In genomic region chr14:76352639-76353281, GRCh38 we compare ENCODE assay signal across 8 cellular contexts. TPM values are rescaled to one million over a fixed set of nuclear protein-coding genes. Genes with fewer than 3 reads are reported as not detected.
DNase-seq lines count a peak whose midpoint lies in the region; ATAC-seq and TF ChIP-seq lines count a peak whose summit lies in the region.

No MANE protein-coding gene starts in this region.

- no peaks in the 10 kb centered on the region for H3F3A ChIP-seq in DOHH2 (ENCODE audit: control insufficient read depth, insufficient read depth)

- H3K27me3 ChIP-seq in DOHH2 (ENCODE audit: control insufficient read depth, low read length): peaks cover 6% of the 10 kb centered on the region

- no peaks in the 10 kb centered on the region for H3K36me3 ChIP-seq in DOHH2 (ENCODE audit: control insufficient read depth, low read length)

- H3K9me3 Mint-ChIP-seq in activated naive CD4-positive, alpha-beta T cell treated with anti-CD3 and anti-CD28 coated beads, Interleukin-2, amount 50 U/mL, for 72 hours: no peaks in the 10 kb centered on the region

- no peak overlapping the region for H3K27ac ChIP-seq in DOHH2 (ENCODE audit: low read depth, low read length)

- ATAC-seq in HG03432 (IDR thresholded peaks at IDR 0.05; ENCODE audit: unreplicated experiment): peak; percentile 75
- ATAC-seq in activated naive CD4-positive, alpha-beta T cell treated with anti-CD3 and anti-CD28 coated beads, Interleukin-2, amount 50 U/mL, for 72 hours: peak; percentile 69 to 92
- ATAC-seq in left cardiac atrium: peak; percentile 85 to 89
- ATAC-seq in GM18870 (IDR thresholded peaks at IDR 0.05; ENCODE audit: unreplicated experiment): no peak

- H3K9me3 ChIP-seq in DOHH2 (ENCODE audit: control insufficient read depth, insufficient read depth, low read length): no peaks in the 10 kb centered on the region

- H3K4me3 ChIP-seq in DOHH2 (ENCODE audit: low read length) (no peak overlapping the region), skeletal muscle cell (ENCODE audit: low read depth, low read length) (peak overlapping the region; percentile 30)

- no peak overlapping the region for H3K27ac Mint-ChIP-seq in activated naive CD4-positive, alpha-beta T cell treated with anti-CD3 and anti-CD28 coated beads, Interleukin-2, amount 50 U/mL, for 72 hours

- H3K36me3 Mint-ChIP-seq in activated naive CD4-positive, alpha-beta T cell treated with anti-CD3 and anti-CD28 coated beads, Interleukin-2, amount 50 U/mL, for 72 hours: no peaks in the 10 kb centered on the region

- H3K9me2 ChIP-seq in DOHH2 (replicated peaks; ENCODE audit: control insufficient read depth, low read length): no peaks in the 10 kb centered on the region

- intact Hi-C loops in left cardiac atrium (cut with DNase I): loop anchor here (2.0 to 10.0 kb wide), 2 partner anchors 298 to 300 kb away; no protein-coding TSS in a partner anchor

- H3K79me2 ChIP-seq in DOHH2 (ENCODE audit: control insufficient read depth, low read length): no peaks in the 10 kb centered on the region

- DNase-seq in SHP77 treated with DMSO at 0.1 percent for 48 hours (lab: John Stamatoyannopoulos, UW) (peak; percentile 10), left cardiac atrium (peak; percentile 72), skeletal muscle cell (ENCODE audit: low read depth) (peak; percentile 10), A172 (ENCODE audit: low spot score) (no peak)
- peak in 1 of 2 donors; percentile 81 for DNase-seq in activated naive CD4-positive, alpha-beta T cell treated with anti-CD3 and anti-CD28 coated beads, Interleukin-2, amount 50 U/mL, for 72 hours (ENCODE audit: low spot score in 2 of 2)

- TF ChIP-seq CTCF in DOHH2 (IDR thresholded peaks at IDR 0.05; ENCODE audit: low read depth, low read length, poor library complexity, severe bottlenecking): peak; percentile 91

- H4K20me1 ChIP-seq in DOHH2 (ENCODE audit: control insufficient read depth, insufficient read depth, low read depth, low read length): no peaks in the 10 kb centered on the region

- no peaks in the 10 kb centered on the region for H3K4me1 ChIP-seq in DOHH2 (ENCODE audit: control insufficient read depth, low read length)

- H3K4me2 ChIP-seq in DOHH2 (ENCODE audit: low read length): peak overlapping the region; percentile 21

RNA-seq across cellular contexts. Expression of gene ESRRB, which starts 23.2 kb away (rescaled TPM):
- under 1 TPM; 0.21 to 0.39 TPM for total RNA-seq in activated naive CD4-positive, alpha-beta T cell treated with anti-CD3 and anti-CD28 coated beads, Interleukin-2, amount 50 U/mL, for 72 hours
- total RNA-seq in left cardiac atrium: 1 to 10 TPM; 4.3 to 5.5 TPM
- not detected in 2 replicates for total RNA-seq in A172 (2014; rRNA removed; shearing (Covaris generic))
